In the genomic region with DNA sequence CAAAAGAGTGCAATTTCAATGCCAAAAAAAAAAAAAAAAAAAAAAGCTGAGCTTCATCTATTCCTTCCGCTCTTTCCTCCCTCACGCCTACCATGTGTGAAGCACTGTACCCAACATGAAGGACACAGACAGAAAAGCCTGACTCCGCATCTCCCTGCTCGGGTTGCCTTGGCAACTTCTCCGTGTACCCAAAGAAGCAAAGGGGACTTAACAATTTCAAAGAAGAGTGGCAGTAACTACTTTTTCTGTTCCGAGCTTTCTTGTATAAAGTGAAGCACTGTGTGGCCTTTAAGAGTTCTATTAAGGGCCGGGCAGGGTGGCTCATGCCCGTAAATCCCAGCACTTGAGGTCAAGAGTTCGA, we compare ENCODE assay signal across 10 cellular contexts.
"Had no signal": no experiment of that assay in that cellular context is flagged by ENCODE, and none has a peak within 500 bp of the region (broad histone marks: within the 10 kb centered on the region; RNA-seq: fewer than 3 reads in every experiment).

No MANE protein-coding gene starts in this region.

- H3K9ac ChIP-seq: parathyroid adenoma had no signal

- H3K9me3 ChIP-seq: neutrophil, tibial nerve, uterus had no signal

- H3K27me3 Mint-ChIP-seq: activated T-cell treated with anti-CD3 and anti-CD28 coated beads, Interleukin-2, amount 50 U/mL, for 24 hours had no signal

- H3K36me3 Mint-ChIP-seq: brain, natural killer cell had no signal

- H3K27me3 ChIP-seq: neutrophil, tibial nerve, uterus had no signal

- H3K4me3 Mint-ChIP-seq: activated CD8-positive, alpha-beta T cell treated with anti-CD3 and anti-CD28 coated beads, Interleukin-2, amount 10 ng/mL, durations not matched to agents 7 days and 5 days; activated naive CD4-positive, alpha-beta T cell treated with anti-CD3 and anti-CD28 coated beads for 36 hours; activated T-cell treated with anti-CD3 and anti-CD28 coated beads, Interleukin-2, amount 50 U/mL, for 24 hours had no signal

- H3K9me3 Mint-ChIP-seq: activated naive CD4-positive, alpha-beta T cell treated with anti-CD3 and anti-CD28 coated beads for 36 hours; activated T-cell treated with anti-CD3 and anti-CD28 coated beads, Interleukin-2, amount 50 U/mL, for 24 hours; brain; natural killer cell had no signal

- H3K36me3 ChIP-seq: neutrophil, tibial nerve, uterus had no signal

- H3K79me2 ChIP-seq: parathyroid adenoma had no signal

- H3K27ac ChIP-seq: foreskin keratinocyte, parathyroid adenoma had no signal

- H3K27ac Mint-ChIP-seq: activated naive CD4-positive, alpha-beta T cell treated with anti-CD3 and anti-CD28 coated beads for 36 hours had no signal
